1 cellular context compared by ENCODE assay signal in the genomic region with DNA sequence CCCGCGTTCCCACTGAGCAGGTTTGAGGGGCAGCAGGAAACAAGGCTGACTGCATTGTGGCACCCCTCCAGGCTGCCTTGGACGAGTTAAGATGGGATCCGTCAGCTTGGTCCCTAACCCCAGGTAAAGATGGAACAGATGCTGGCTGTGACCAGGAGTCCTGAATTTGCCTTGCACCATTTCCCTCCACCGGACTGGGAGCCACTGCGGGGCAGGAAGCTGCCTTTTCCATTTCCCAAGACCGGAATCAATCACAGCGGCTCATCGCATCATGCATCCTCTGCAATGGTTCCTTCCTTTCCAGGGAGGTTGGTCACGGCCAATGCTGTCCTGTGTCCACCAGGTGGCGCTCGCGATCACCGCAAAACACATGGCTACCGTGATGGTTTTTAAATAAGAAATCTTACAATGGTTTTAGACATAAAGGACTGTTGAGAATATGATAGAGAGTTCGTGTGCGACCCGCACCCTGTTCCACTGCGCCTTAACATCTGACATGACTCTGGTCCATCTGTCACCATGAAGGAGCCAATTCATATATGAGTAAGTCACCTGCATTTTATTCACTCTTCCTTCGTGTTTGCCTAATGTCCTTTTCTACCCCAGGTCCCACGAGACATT.
TF ChIP-seq lines count a peak whose summit lies in the region.

No MANE protein-coding gene starts in this region.

TF ChIP-seq in H1, 55 proteins besides CTCF, POLR2A, EP300 and RAD21:
- TF ChIP-seq KDM4A (IDR thresholded peaks at IDR 0.05; ENCODE audit: low read depth, low read length, severe bottlenecking): peak; percentile 31
- TF ChIP-seq KDM5A (IDR thresholded peaks at IDR 0.05; ENCODE audit: low read length): no peak
- TF ChIP-seq, protein P1, sequence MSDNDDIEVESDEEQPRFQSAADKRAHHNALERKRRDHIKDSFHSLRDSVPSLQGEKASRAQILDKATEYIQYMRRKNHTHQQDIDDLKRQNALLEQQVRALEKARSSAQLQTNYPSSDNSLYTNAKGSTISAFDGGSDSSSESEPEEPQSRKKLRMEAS (IDR thresholded peaks at IDR 0.05): 0 out of 2 replicates have a peak, but pooled peaks have one; percentile 13
- peak; percentile 34 for TF ChIP-seq CREB1 (IDR thresholded peaks at IDR 0.05)
- TF ChIP-seq KDM1A (IDR thresholded peaks at IDR 0.05; ENCODE audit: borderline replicate concordance, low read length): no peak
- TF ChIP-seq TAF1 (IDR thresholded peaks at IDR 0.05; ENCODE audit: low read depth, low read length): 0 out of 2 replicates have a peak, but pooled peaks have one; percentile 36
- TF ChIP-seq, protein P2, sequence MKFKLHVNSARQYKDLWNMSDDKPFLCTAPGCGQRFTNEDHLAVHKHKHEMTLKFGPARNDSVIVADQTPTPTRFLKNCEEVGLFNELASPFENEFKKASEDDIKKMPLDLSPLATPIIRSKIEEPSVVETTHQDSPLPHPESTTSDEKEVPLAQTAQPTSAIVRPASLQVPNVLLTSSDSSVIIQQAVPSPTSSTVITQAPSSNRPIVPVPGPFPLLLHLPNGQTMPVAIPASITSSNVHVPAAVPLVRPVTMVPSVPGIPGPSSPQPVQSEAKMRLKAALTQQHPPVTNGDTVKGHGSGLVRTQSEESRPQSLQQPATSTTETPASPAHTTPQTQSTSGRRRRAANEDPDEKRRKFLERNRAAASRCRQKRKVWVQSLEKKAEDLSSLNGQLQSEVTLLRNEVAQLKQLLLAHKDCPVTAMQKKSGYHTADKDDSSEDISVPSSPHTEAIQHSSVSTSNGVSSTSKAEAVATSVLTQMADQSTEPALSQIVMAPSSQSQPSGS (IDR thresholded peaks at IDR 0.05; ENCODE audit: low read length): 0 out of 2 replicates have a peak, but pooled peaks have one; percentile 39
- TF ChIP-seq RXRA (IDR thresholded peaks at IDR 0.05; ENCODE audit: insufficient read depth, low read depth, low read length): no peak
- TF ChIP-seq YY1 (IDR thresholded peaks at IDR 0.05; ENCODE audit: low read depth, low read length): peak; percentile 72
TF ChIP-seq in H1: peak in this region for 6.
